In the genomic region with DNA sequence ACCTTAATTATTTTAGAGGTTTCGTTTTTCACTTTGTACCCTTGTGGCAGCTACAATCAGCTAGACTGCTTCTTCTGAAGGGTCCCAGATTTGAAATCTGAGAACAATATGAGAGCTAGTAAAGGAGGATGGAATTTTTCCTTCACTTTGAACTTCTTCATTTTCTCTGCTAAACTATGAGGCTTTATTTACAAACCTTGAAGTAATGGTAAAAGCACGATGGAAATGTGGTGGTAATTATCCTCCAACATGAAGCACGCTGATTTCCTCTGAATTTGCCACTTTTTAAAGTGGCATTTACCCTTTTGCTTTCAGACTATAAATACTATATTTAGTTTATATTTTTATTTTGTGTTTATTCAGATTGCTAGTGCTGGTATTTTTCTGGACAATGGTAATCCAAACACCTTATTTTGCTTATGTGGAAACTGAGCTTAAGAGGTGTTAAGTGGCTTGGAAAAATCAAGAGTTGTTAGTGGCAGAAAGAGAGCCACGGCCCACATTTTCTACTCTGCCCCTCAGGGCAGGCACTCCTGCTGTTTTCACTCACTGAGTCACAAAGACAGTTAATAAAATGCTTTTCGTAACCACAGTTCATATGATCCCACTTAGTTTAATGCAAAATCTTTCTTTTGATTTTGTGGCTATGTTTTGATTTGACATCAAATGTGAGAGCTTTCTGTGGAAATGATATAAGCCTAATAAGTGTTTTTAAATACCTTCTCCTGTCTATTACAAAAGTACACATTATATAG, we compare ENCODE assay signal across 17 cellular contexts. TPM values are rescaled to one million over a fixed set of nuclear protein-coding genes. Genes with fewer than 3 reads are reported as not detected.
DNase-seq lines count a peak whose midpoint lies in the region; ATAC-seq and TF ChIP-seq lines count a peak whose summit lies in the region.
"Had no signal": no experiment of that assay in that cellular context is flagged by ENCODE, and none has a peak within 500 bp of the region (broad histone marks: within the 10 kb centered on the region; RNA-seq: fewer than 3 reads in every experiment).

No MANE protein-coding gene starts in this region.

- POLR2A ChIA-PET in A673 (lab: Charles Lee; ENCODE audit: low non-redundant PET): no interaction called here
- POLR2A ChIA-PET in activated CD4-positive, alpha-beta memory T cell treated with anti-CD3 and anti-CD28 coated beads, Interleukin-2, amount 10 ng/mL, durations not matched to agents 7 days and 5 days (lab: Charles Lee): no interaction called here

- H3K27ac ChIP-seq in A673 (ENCODE audit: low read depth, low read length, poor library complexity, severe bottlenecking) (no peak overlapping the region), RWPE2 (ENCODE audit: poor library complexity, severe bottlenecking) (no peak overlapping the region)
- H3K27ac ChIP-seq: HL-60 had no signal

- H3K4me3 Mint-ChIP-seq in HFFc6: peak overlapping the region; percentile 77
- H3K4me3 Mint-ChIP-seq in activated CD4-positive, alpha-beta memory T cell treated with anti-CD3 and anti-CD28 coated beads, Interleukin-2, amount 10 ng/mL, durations not matched to agents 7 days and 5 days: no peak overlapping the region
- H3K4me3 Mint-ChIP-seq: stimulated activated effector memory CD8-positive, alpha-beta T cell treated with anti-CD3 and anti-CD28 coated beads, Interleukin-12 subunit alpha, Interleukin-12 subunit beta, amount 100 ng/mL, for 72 hours; WTC11 had no signal

- H3K4me1 ChIP-seq in A673 (ENCODE audit: insufficient read depth, low read length, poor library complexity, severe bottlenecking): no peaks in the 10 kb centered on the region
- H3K4me1 ChIP-seq in RWPE2 (ENCODE audit: insufficient read depth, poor library complexity, severe bottlenecking): peaks cover 12% of the 10 kb centered on the region

- H3K4me3 ChIP-seq in A673 (ENCODE audit: low read depth, low read length, poor library complexity, severe bottlenecking) (no peak overlapping the region), RWPE2 (ENCODE audit: severe bottlenecking) (no peak overlapping the region), foreskin fibroblast (ENCODE audit: low read depth in 1 of 2, low read length in 2 of 2) (peak overlapping the region; percentile 15 to 17)

- CTCF ChIA-PET in A673 (lab: Charles Lee): no interaction called here
- CTCF ChIA-PET in activated CD4-positive, alpha-beta memory T cell treated with anti-CD3 and anti-CD28 coated beads, Interleukin-2, amount 10 ng/mL, durations not matched to agents 7 days and 5 days (lab: Charles Lee): interaction anchor here (0.8 kb wide), 1 partner anchor 33 kb away, joined by 3 read pairs; no protein-coding TSS in a partner anchor

- BruUV-seq in A673 (replicated peaks; lab: Mats Ljungman, UMichigan): no TSS peak

- peaks cover 38% of the 10 kb centered on the region for H3K4me1 Mint-ChIP-seq in HFFc6 (ENCODE audit: low read depth)
- H3K4me1 Mint-ChIP-seq in activated CD4-positive, alpha-beta memory T cell treated with anti-CD3 and anti-CD28 coated beads, Interleukin-2, amount 10 ng/mL, durations not matched to agents 7 days and 5 days: peaks cover 12% of the 10 kb centered on the region
- H3K4me1 Mint-ChIP-seq: WTC11 had no signal

- no peaks in the 10 kb centered on the region for H3K36me3 ChIP-seq in A673 (ENCODE audit: insufficient read depth, low read length, poor library complexity, severe bottlenecking)
- no peaks in the 10 kb centered on the region for H3K36me3 ChIP-seq in RWPE2 (ENCODE audit: low read depth)

- no peak for TF ChIP-seq CTCF in A673 (conservative IDR thresholded peaks at IDR 0.05; ENCODE audit: low read depth, low read length)
- no peak for TF ChIP-seq CTCF in HFFc6 (IDR thresholded peaks at IDR 0.05)
- TF ChIP-seq CTCF in RWPE2 (IDR thresholded peaks at IDR 0.05; ENCODE audit: poor library complexity, severe bottlenecking): no peak
- no peak for TF ChIP-seq CTCF in foreskin fibroblast (IDR thresholded peaks at IDR 0.05; ENCODE audit: low read depth, low read length)

- H3K27ac Mint-ChIP-seq in HFFc6: peak overlapping the region; percentile 84
- H3K27ac Mint-ChIP-seq in activated CD4-positive, alpha-beta memory T cell treated with anti-CD3 and anti-CD28 coated beads, Interleukin-2, amount 10 ng/mL, durations not matched to agents 7 days and 5 days: no peak overlapping the region
- H3K27ac Mint-ChIP-seq: progenitor cell of endocrine pancreas; stimulated activated effector memory CD8-positive, alpha-beta T cell treated with anti-CD3 and anti-CD28 coated beads, Interleukin-12 subunit alpha, Interleukin-12 subunit beta, amount 100 ng/mL, for 72 hours; WTC11 had no signal

- intact Hi-C loops in A673 (cut with micrococcal nuclease; ENCODE audit: unreplicated experiment): no loop called here

- no peaks in the 10 kb centered on the region for H3K9me3 Mint-ChIP-seq in HFFc6
- no peaks in the 10 kb centered on the region for H3K9me3 Mint-ChIP-seq in activated CD4-positive, alpha-beta memory T cell treated with anti-CD3 and anti-CD28 coated beads, Interleukin-2, amount 10 ng/mL, durations not matched to agents 7 days and 5 days
- H3K9me3 Mint-ChIP-seq: stimulated activated effector memory CD8-positive, alpha-beta T cell treated with anti-CD3 and anti-CD28 coated beads, Interleukin-12 subunit alpha, Interleukin-12 subunit beta, amount 100 ng/mL, for 72 hours; WTC11 had no signal

- 0 out of 2 replicates have a peak, but pooled peaks cover 4% of the 10 kb centered on the region for H3K36me3 Mint-ChIP-seq in HFFc6 (ENCODE audit: low read depth)
- no peaks in the 10 kb centered on the region for H3K36me3 Mint-ChIP-seq in activated CD4-positive, alpha-beta memory T cell treated with anti-CD3 and anti-CD28 coated beads, Interleukin-2, amount 10 ng/mL, durations not matched to agents 7 days and 5 days (ENCODE audit: low read depth)
- H3K36me3 Mint-ChIP-seq: WTC11 had no signal

- DNase-seq in A673 (ENCODE audit: low spot score): peak; percentile 28
- peak; percentile 55 for DNase-seq in HFFc6
- DNase-seq in RWPE2 (ENCODE audit: low spot score): no peak
- DNase-seq in foreskin fibroblast: peak; percentile 51 to 86
- no peak for DNase-seq in activated CD4-positive, alpha-beta memory T cell treated with anti-CD3 and anti-CD28 coated beads, Interleukin-2, amount 10 ng/mL, durations not matched to agents 7 days and 5 days
- DNase-seq: activated T-cell treated with anti-CD3 and anti-CD28 coated beads, Interleukin-2, amount 50 U/mL, for 1 hour; effector CD8-positive, alpha-beta T cell; NCI-H526; SHP77; stimulated activated CD4-positive, alpha-beta T cell treated with anti-CD3 and anti-CD28 coated beads, Interleukin-1b, Interleukin-23, amount 100 ng/mL, for 48 hours had no signal

- no peaks in the 10 kb centered on the region for H3K9me3 ChIP-seq in A673 (ENCODE audit: low read depth, low read length, poor library complexity, severe bottlenecking)
- no peaks in the 10 kb centered on the region for H3K9me3 ChIP-seq in RWPE2 (ENCODE audit: severe bottlenecking)

- ATAC-seq in RWPE2 (ENCODE audit: low read depth) (peak; percentile 58; the same call in 2 of the 3 replicates), GM19455 (IDR thresholded peaks at IDR 0.05; ENCODE audit: unreplicated experiment) (no peak), GM21825 (IDR thresholded peaks at IDR 0.05; ENCODE audit: unreplicated experiment) (no peak), HG03095 (IDR thresholded peaks at IDR 0.05; ENCODE audit: unreplicated experiment) (no peak)
- ATAC-seq: stimulated activated effector memory CD8-positive, alpha-beta T cell treated with anti-CD3 and anti-CD28 coated beads, Interleukin-12 subunit alpha, Interleukin-12 subunit beta, amount 100 ng/mL, for 72 hours; WTC11 had no signal

- H3K27me3 Mint-ChIP-seq in HFFc6 (ENCODE audit: insufficient read depth): peaks cover 7% of the 10 kb centered on the region
- peaks cover 7% of the 10 kb centered on the region for H3K27me3 Mint-ChIP-seq in activated CD4-positive, alpha-beta memory T cell treated with anti-CD3 and anti-CD28 coated beads, Interleukin-2, amount 10 ng/mL, durations not matched to agents 7 days and 5 days
- H3K27me3 Mint-ChIP-seq: progenitor cell of endocrine pancreas had no signal

- no peaks in the 10 kb centered on the region for H3K27me3 ChIP-seq in A673 (replicated peaks; ENCODE audit: insufficient read depth, low read depth, low read length, poor library complexity)
- H3K27me3 ChIP-seq in RWPE2 (ENCODE audit: insufficient read depth, poor library complexity, severe bottlenecking): no peaks in the 10 kb centered on the region

RNA-seq across cellular contexts. Expression of gene SSMEM1, which starts 2.7 kb away (rescaled TPM):
- not detected in 2 replicates for total RNA-seq in A673 (2021)
- total RNA-seq in HFFc6 (2021; fragmentation: NEBNext Ultra II Directional; extraction: Animal tissue kit (Norgen Biotek cat#: 25700)): not detected
- total RNA-seq in activated CD4-positive, alpha-beta memory T cell treated with anti-CD3 and anti-CD28 coated beads, Interleukin-2, amount 10 ng/mL, durations not matched to agents 7 days and 5 days: not detected
- total RNA-seq: progenitor cell of endocrine pancreas, WTC11 had no signal

RNA-seq across cellular contexts. Expression of gene TMEM209, which starts 5.2 kb away (rescaled TPM):
- total RNA-seq in A673 (2021): 45.8 and 46.7 TPM in 2 replicates
- total RNA-seq in HFFc6 (2021; fragmentation: NEBNext Ultra II Directional; extraction: Animal tissue kit (Norgen Biotek cat#: 25700)): 10 to 100 TPM; 14.2 to 17.3 (median 16.9) TPM
- 10 to 100 TPM; 35.5 to 35.7 TPM for total RNA-seq in activated CD4-positive, alpha-beta memory T cell treated with anti-CD3 and anti-CD28 coated beads, Interleukin-2, amount 10 ng/mL, durations not matched to agents 7 days and 5 days

RNA-seq across cellular contexts. Expression of gene CPA2, which starts 56.3 kb away (rescaled TPM):
- 0.26 and 0.43 TPM in 2 replicates for total RNA-seq in A673 (2021)
- total RNA-seq in HFFc6 (2021; fragmentation: NEBNext Ultra II Directional; extraction: Animal tissue kit (Norgen Biotek cat#: 25700)): not detected
- total RNA-seq in activated CD4-positive, alpha-beta memory T cell treated with anti-CD3 and anti-CD28 coated beads, Interleukin-2, amount 10 ng/mL, durations not matched to agents 7 days and 5 days: not detected

Comparison
In these comparisons a context has a peak if more than half of its experiments do, and no peak if none do; other contexts are left out.
1. DNase-seq: peak in A673 (single experiment), HFFc6 (single experiment) and foreskin fibroblast (2 of 2); none in RWPE2 (single experiment) and activated CD4-positive, alpha-beta memory T cell treated with anti-CD3 and anti-CD28 coated beads, Interleukin-2, amount 10 ng/mL, durations not matched to agents 7 days and 5 days (single experiment).
2. H3K4me3 ChIP-seq: peak in foreskin fibroblast (2 of 2); none in A673 (single experiment) and RWPE2 (single experiment).